In the genomic region with DNA sequence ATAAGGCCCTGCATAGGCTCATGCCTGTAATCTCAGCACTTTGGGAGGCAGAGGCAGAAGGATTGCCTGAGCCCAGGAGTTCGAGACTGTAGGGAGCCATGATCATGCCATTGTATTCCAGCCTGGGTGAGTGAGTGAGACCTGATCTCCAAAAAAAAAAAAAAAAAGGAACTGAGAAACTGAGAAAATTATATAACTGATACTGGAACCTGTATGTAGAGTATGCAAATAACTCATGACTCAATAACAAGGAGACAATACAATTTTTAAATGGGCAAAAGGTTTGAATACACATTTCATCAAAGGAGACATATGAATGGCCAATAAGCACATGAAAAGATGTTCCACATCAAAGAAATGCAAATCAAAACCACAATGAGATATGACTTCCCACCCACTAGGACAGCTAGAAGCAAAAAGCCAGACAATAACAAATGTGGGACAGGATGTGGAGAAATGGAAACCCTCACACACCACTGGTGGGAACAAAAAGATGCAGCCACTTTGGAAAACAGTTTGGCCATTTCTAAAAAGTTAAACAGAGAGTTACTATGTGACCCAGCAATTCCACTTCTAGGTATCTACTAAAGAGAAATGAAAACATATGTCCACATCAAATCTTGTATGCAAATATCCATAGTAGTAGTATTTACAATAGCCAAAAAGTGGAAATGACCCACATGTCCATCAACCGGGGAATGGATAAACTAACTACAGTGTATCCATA, we compare ENCODE assay signal across 1 cellular context.
TF ChIP-seq lines count a peak whose summit lies in the region.

No MANE protein-coding gene starts in this region.

TF ChIP-seq in GM12878, 131 proteins besides CTCF, POLR2A, EP300 and RAD21 (continued from another document and continues in another):
- TF ChIP-seq, protein P1, sequence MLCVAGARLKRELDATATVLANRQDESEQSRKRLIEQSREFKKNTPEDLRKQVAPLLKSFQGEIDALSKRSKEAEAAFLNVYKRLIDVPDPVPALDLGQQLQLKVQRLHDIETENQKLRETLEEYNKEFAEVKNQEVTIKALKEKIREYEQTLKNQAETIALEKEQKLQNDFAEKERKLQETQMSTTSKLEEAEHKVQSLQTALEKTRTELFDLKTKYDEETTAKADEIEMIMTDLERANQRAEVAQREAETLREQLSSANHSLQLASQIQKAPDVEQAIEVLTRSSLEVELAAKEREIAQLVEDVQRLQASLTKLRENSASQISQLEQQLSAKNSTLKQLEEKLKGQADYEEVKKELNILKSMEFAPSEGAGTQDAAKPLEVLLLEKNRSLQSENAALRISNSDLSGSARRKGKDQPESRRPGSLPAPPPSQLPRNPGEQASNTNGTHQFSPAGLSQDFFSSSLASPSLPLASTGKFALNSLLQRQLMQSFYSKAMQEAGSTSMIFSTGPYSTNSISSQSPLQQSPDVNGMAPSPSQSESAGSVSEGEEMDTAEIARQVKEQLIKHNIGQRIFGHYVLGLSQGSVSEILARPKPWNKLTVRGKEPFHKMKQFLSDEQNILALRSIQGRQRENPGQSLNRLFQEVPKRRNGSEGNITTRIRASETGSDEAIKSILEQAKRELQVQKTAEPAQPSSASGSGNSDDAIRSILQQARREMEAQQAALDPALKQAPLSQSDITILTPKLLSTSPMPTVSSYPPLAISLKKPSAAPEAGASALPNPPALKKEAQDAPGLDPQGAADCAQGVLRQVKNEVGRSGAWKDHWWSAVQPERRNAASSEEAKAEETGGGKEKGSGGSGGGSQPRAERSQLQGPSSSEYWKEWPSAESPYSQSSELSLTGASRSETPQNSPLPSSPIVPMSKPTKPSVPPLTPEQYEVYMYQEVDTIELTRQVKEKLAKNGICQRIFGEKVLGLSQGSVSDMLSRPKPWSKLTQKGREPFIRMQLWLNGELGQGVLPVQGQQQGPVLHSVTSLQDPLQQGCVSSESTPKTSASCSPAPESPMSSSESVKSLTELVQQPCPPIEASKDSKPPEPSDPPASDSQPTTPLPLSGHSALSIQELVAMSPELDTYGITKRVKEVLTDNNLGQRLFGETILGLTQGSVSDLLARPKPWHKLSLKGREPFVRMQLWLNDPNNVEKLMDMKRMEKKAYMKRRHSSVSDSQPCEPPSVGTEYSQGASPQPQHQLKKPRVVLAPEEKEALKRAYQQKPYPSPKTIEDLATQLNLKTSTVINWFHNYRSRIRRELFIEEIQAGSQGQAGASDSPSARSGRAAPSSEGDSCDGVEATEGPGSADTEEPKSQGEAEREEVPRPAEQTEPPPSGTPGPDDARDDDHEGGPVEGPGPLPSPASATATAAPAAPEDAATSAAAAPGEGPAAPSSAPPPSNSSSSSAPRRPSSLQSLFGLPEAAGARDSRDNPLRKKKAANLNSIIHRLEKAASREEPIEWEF (IDR thresholded peaks at IDR 0.05; ENCODE audit: insufficient replicate concordance, low read depth, low read length): peak; percentile 33
- TF ChIP-seq NRF1 (conservative IDR thresholded peaks at IDR 0.05; ENCODE audit: low read depth, low read length) (no peak), CHD2 (IDR thresholded peaks at IDR 0.05; ENCODE audit: borderline replicate concordance, low read depth, low read length) (no peak), BACH1 (IDR thresholded peaks at IDR 0.05; ENCODE audit: borderline replicate concordance) (no peak), IRF4 (IDR thresholded peaks at IDR 0.05; ENCODE audit: low read depth, low read length) (peak; percentile 78), GATAD2B (conservative IDR thresholded peaks at IDR 0.05; ENCODE audit: low read depth) (no peak), PML (IDR thresholded peaks at IDR 0.05; ENCODE audit: low read length) (peak; percentile 77), TCF12 (IDR thresholded peaks at IDR 0.05; ENCODE audit: low read depth, low read length) (no peak), SP1 (IDR thresholded peaks at IDR 0.05; ENCODE audit: low read depth, low read length) (no peak), ZZZ3 (IDR thresholded peaks at IDR 0.05; ENCODE audit: control insufficient read depth, insufficient read length, low read depth) (no peak), NFXL1 (IDR thresholded peaks at IDR 0.05; ENCODE audit: borderline replicate concordance) (no peak), YY1 (IDR thresholded peaks at IDR 0.05; ENCODE audit: low read depth, low read length) (no peak), IKZF1 (conservative IDR thresholded peaks at IDR 0.05) (peak; percentile 90), SREBF1 (IDR thresholded peaks at IDR 0.05; ENCODE audit: low read length) (no peak), CREM (IDR thresholded peaks at IDR 0.05; ENCODE audit: low read depth) (peak; percentile 62), SMAD5 (IDR thresholded peaks at IDR 0.05; ENCODE audit: low read depth) (no peak), RBBP5 (conservative IDR thresholded peaks at IDR 0.05) (no peak), CBFB (IDR thresholded peaks at IDR 0.05; ENCODE audit: low read depth) (peak; percentile 92), KDM1A (IDR thresholded peaks at IDR 0.05; ENCODE audit: borderline replicate concordance) (no peak), SPI1 (IDR thresholded peaks at IDR 0.05; ENCODE audit: borderline replicate concordance, insufficient read depth, low read depth, low read length) (peak; percentile 93), SUZ12 (IDR thresholded peaks at IDR 0.05; ENCODE audit: unreplicated experiment) (no peak), SREBF2 (IDR thresholded peaks at IDR 0.05; ENCODE audit: low read length) (no peak), EZH2 (IDR thresholded peaks at IDR 0.05; ENCODE audit: borderline replicate concordance, control insufficient read depth, low read depth, low read length) (no peak), NBN (IDR thresholded peaks at IDR 0.05) (peak; percentile 74), BCL11A (IDR thresholded peaks at IDR 0.05; ENCODE audit: low read depth, low read length) (no peak), RAD51 (IDR thresholded peaks at IDR 0.05) (no peak), FOXM1 (IDR thresholded peaks at IDR 0.05; ENCODE audit: low read depth, low read length) (no peak; the same call in 1 of the 2 replicates), CBX5 (IDR thresholded peaks at IDR 0.05; ENCODE audit: low read depth) (no peak), TARDBP (IDR thresholded peaks at IDR 0.05; ENCODE audit: borderline replicate concordance) (no peak), RUNX3 (IDR thresholded peaks at IDR 0.05; ENCODE audit: low read length) (peak; percentile 98)
- TF ChIP-seq, protein P2, sequence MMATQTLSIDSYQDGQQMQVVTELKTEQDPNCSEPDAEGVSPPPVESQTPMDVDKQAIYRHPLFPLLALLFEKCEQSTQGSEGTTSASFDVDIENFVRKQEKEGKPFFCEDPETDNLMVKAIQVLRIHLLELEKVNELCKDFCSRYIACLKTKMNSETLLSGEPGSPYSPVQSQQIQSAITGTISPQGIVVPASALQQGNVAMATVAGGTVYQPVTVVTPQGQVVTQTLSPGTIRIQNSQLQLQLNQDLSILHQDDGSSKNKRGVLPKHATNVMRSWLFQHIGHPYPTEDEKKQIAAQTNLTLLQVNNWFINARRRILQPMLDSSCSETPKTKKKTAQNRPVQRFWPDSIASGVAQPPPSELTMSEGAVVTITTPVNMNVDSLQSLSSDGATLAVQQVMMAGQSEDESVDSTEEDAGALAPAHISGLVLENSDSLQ (IDR thresholded peaks at IDR 0.05): peak; percentile 83
- TF ChIP-seq, protein P3, sequence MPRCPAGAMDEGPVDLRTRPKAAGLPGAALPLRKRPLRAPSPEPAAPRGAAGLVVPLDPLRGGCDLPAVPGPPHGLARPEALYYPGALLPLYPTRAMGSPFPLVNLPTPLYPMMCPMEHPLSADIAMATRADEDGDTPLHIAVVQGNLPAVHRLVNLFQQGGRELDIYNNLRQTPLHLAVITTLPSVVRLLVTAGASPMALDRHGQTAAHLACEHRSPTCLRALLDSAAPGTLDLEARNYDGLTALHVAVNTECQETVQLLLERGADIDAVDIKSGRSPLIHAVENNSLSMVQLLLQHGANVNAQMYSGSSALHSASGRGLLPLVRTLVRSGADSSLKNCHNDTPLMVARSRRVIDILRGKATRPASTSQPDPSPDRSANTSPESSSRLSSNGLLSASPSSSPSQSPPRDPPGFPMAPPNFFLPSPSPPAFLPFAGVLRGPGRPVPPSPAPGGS (IDR thresholded peaks at IDR 0.05; ENCODE audit: borderline replicate concordance, insufficient read depth, low read depth, low read length, poor library complexity, severe bottlenecking): peak; percentile 38
- TF ChIP-seq, protein P4, sequence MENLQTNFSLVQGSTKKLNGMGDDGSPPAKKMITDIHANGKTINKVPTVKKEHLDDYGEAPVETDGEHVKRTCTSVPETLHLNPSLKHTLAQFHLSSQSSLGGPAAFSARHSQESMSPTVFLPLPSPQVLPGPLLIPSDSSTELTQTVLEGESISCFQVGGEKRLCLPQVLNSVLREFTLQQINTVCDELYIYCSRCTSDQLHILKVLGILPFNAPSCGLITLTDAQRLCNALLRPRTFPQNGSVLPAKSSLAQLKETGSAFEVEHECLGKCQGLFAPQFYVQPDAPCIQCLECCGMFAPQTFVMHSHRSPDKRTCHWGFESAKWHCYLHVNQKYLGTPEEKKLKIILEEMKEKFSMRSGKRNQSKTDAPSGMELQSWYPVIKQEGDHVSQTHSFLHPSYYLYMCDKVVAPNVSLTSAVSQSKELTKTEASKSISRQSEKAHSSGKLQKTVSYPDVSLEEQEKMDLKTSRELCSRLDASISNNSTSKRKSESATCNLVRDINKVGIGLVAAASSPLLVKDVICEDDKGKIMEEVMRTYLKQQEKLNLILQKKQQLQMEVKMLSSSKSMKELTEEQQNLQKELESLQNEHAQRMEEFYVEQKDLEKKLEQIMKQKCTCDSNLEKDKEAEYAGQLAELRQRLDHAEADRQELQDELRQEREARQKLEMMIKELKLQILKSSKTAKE (IDR thresholded peaks at IDR 0.05; ENCODE audit: low read depth, poor library complexity, severe bottlenecking): peak; percentile 88
- TF ChIP-seq, protein P5, sequence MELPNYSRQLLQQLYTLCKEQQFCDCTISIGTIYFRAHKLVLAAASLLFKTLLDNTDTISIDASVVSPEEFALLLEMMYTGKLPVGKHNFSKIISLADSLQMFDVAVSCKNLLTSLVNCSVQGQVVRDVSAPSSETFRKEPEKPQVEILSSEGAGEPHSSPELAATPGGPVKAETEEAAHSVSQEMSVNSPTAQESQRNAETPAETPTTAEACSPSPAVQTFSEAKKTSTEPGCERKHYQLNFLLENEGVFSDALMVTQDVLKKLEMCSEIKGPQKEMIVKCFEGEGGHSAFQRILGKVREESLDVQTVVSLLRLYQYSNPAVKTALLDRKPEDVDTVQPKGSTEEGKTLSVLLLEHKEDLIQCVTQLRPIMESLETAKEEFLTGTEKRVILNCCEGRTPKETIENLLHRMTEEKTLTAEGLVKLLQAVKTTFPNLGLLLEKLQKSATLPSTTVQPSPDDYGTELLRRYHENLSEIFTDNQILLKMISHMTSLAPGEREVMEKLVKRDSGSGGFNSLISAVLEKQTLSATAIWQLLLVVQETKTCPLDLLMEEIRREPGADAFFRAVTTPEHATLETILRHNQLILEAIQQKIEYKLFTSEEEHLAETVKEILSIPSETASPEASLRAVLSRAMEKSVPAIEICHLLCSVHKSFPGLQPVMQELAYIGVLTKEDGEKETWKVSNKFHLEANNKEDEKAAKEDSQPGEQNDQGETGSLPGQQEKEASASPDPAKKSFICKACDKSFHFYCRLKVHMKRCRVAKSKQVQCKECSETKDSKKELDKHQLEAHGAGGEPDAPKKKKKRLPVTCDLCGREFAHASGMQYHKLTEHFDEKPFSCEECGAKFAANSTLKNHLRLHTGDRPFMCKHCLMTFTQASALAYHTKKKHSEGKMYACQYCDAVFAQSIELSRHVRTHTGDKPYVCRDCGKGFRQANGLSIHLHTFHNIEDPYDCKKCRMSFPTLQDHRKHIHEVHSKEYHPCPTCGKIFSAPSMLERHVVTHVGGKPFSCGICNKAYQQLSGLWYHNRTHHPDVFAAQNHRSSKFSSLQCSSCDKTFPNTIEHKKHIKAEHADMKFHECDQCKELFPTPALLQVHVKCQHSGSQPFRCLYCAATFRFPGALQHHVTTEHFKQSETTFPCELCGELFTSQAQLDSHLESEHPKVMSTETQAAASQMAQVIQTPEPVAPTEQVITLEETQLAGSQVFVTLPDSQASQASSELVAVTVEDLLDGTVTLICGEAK (IDR thresholded peaks at IDR 0.05; ENCODE audit: borderline replicate concordance): no peak
- TF ChIP-seq, protein P6, sequence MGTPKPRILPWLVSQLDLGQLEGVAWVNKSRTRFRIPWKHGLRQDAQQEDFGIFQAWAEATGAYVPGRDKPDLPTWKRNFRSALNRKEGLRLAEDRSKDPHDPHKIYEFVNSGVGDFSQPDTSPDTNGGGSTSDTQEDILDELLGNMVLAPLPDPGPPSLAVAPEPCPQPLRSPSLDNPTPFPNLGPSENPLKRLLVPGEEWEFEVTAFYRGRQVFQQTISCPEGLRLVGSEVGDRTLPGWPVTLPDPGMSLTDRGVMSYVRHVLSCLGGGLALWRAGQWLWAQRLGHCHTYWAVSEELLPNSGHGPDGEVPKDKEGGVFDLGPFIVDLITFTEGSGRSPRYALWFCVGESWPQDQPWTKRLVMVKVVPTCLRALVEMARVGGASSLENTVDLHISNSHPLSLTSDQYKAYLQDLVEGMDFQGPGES (IDR thresholded peaks at IDR 0.05): no peak
- TF ChIP-seq, protein P7, sequence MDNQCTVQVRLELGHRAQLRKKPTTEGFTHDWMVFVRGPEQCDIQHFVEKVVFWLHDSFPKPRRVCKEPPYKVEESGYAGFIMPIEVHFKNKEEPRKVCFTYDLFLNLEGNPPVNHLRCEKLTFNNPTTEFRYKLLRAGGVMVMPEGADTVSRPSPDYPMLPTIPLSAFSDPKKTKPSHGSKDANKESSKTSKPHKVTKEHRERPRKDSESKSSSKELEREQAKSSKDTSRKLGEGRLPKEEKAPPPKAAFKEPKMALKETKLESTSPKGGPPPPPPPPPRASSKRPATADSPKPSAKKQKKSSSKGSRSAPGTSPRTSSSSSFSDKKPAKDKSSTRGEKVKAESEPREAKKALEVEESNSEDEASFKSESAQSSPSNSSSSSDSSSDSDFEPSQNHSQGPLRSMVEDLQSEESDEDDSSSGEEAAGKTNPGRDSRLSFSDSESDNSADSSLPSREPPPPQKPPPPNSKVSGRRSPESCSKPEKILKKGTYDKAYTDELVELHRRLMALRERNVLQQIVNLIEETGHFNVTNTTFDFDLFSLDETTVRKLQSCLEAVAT (IDR thresholded peaks at IDR 0.05): peak; percentile 61
- TF ChIP-seq, protein P8, sequence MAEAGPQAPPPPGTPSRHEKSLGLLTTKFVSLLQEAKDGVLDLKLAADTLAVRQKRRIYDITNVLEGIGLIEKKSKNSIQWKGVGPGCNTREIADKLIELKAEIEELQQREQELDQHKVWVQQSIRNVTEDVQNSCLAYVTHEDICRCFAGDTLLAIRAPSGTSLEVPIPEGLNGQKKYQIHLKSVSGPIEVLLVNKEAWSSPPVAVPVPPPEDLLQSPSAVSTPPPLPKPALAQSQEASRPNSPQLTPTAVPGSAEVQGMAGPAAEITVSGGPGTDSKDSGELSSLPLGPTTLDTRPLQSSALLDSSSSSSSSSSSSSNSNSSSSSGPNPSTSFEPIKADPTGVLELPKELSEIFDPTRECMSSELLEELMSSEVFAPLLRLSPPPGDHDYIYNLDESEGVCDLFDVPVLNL (IDR thresholded peaks at IDR 0.05; ENCODE audit: low read depth, low read length): no peak
- TF ChIP-seq, protein P9, sequence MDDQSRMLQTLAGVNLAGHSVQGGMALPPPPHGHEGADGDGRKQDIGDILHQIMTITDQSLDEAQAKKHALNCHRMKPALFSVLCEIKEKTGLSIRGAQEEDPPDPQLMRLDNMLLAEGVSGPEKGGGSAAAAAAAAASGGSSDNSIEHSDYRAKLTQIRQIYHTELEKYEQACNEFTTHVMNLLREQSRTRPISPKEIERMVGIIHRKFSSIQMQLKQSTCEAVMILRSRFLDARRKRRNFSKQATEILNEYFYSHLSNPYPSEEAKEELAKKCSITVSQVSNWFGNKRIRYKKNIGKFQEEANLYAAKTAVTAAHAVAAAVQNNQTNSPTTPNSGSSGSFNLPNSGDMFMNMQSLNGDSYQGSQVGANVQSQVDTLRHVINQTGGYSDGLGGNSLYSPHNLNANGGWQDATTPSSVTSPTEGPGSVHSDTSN (IDR thresholded peaks at IDR 0.05; ENCODE audit: insufficient replicate concordance, low read depth, low read length): no peak
